In genomic region chr7:106056513-106057203, GRCh38 we compare ENCODE assay signal across 8 cellular contexts. TPM values are rescaled to one million over a fixed set of nuclear protein-coding genes. Genes with fewer than 3 reads are reported as not detected.
DNase-seq lines count a peak whose midpoint lies in the region; ATAC-seq and TF ChIP-seq lines count a peak whose summit lies in the region.

No MANE protein-coding gene starts in this region.

- no TSS peak for BruUV-seq in HCT116 (replicated peaks; lab: Mats Ljungman, UMichigan)

- no peak overlapping the region for H3K4me3 ChIP-seq in HCT116 (replicated peaks in 1 of 2; ENCODE audit: low read depth in 1 of 2, low read length in 2 of 2)
- H3K4me3 ChIP-seq in NB4 (ENCODE audit: low read depth, low read length): no peak overlapping the region
- no peak overlapping the region for H3K4me3 ChIP-seq in heart right ventricle
- no peak overlapping the region for H3K4me3 ChIP-seq in retinal pigment epithelial cell (ENCODE audit: low read length)

- no peaks in the 10 kb centered on the region for H4K20me1 ChIP-seq in HCT116 (ENCODE audit: insufficient read depth)

- H3K9ac ChIP-seq in HCT116 (ENCODE audit: low read length): no peak overlapping the region

- intact Hi-C loops in HCT116 (cut with micrococcal nuclease): loop anchor here (1.0 to 2.0 kb wide), 3 partner anchors 54 to 110 kb away; no protein-coding TSS in a partner anchor
- intact Hi-C loops in heart right ventricle (cut with DNase I): loop anchor here in 9 of 10 donors (1.0 to 10.0 kb wide), 3 partner anchors 96 to 418 kb away; no protein-coding TSS in a partner anchor

- no peak overlapping the region for H3K27ac ChIP-seq in HCT116 (ENCODE audit: low read depth, low read length)
- no peak overlapping the region for H3K27ac ChIP-seq in heart right ventricle

- CTCF ChIA-PET in GM10248 (lab: Yijun Ruan, JAX): interaction anchor here (0.7 to 7.8 kb wide), 22 partner anchors 10 to 587 kb away, joined by 3 to 163 read pairs (median 4); partner anchors contain the start of gene SYPL1
- CTCF ChIA-PET in HCT116 (lab: Charles Lee): interaction anchor here (0.7 to 1.9 kb wide), 4 partner anchors 48 to 1157 kb away, joined by 3 to 20 read pairs (median 3); no protein-coding TSS in a partner anchor

- H3K27me3 ChIP-seq in HCT116 (ENCODE audit: insufficient read depth, low read length) (no peaks in the 10 kb centered on the region), heart right ventricle (no peaks in the 10 kb centered on the region)

- peak overlapping the region; percentile 86 for H2AFZ ChIP-seq in HCT116 (ENCODE audit: low read depth, low read length, poor library complexity, severe bottlenecking)

- DNase-seq in GM10248 (ENCODE audit: extremely low spot score) (peak; percentile 82), HCT116 (ENCODE audit: low read depth, low spot score) (peak; percentile 57), NB4 (ENCODE audit: low read depth) (peak; percentile 82), SKM-1 treated with dmso at 0.1 percent for 144 hours (lab: John Stamatoyannopoulos, UW; ENCODE audit: unreplicated experiment) (peak; percentile 66), heart right ventricle (peak; percentile 65 to 76), retinal pigment epithelial cell (ENCODE audit: low read depth) (no peak)
- peak; percentile 24 for DNase-seq in activated naive CD8-positive, alpha-beta T cell treated with anti-CD3 and anti-CD28 coated beads, Interleukin-2, amount 50 U/mL, for 16 hours (ENCODE audit: low read depth, low spot score)

- H3K9me3 ChIP-seq in HCT116 (ENCODE audit: control insufficient read depth in 1 of 2, insufficient read depth in 1 of 2, low read depth in 1 of 2, low read length in 2 of 2) (no peaks in the 10 kb centered on the region), heart right ventricle (peaks cover 0 to under 1% (median 0%) of the 10 kb centered on the region in 11 donors)

- H3K36me3 ChIP-seq in HCT116 (ENCODE audit: control insufficient read depth in 1 of 2, insufficient read depth in 2 of 2, low read length in 2 of 2) (no peaks in the 10 kb centered on the region), heart right ventricle (no peaks in the 10 kb centered on the region)

- no peaks in the 10 kb centered on the region for H3K79me2 ChIP-seq in HCT116 (ENCODE audit: insufficient read depth, low read length)

- ATAC-seq in HCT116 (peak; percentile 99), heart right ventricle (peak; percentile 84 to 96 (median 91)), HG03457 (IDR thresholded peaks at IDR 0.05; ENCODE audit: unreplicated experiment) (no peak)

- TF ChIP-seq CTCF in GM10248 (IDR thresholded peaks at IDR 0.05; ENCODE audit: control extremely low read depth, extremely low read depth, low read depth, missing control alignments) (peak; percentile 94), HCT116 (IDR thresholded peaks at IDR 0.05 in 2 of 3, conservative IDR thresholded peaks at IDR 0.05 in 1 of 3; ENCODE audit: borderline replicate concordance in 1 of 3, insufficient read depth in 1 of 3, low read depth in 2 of 3, low read length in 2 of 3) (peak; percentile 78 to 91 (median 83)), NB4 (IDR thresholded peaks at IDR 0.05; ENCODE audit: low read depth, low read length) (peak; percentile 97), heart right ventricle (IDR thresholded peaks at IDR 0.05) (peak; percentile 78 to 93 (median 86)), retinal pigment epithelial cell (conservative IDR thresholded peaks at IDR 0.05; ENCODE audit: low read depth, low read length) (peak; percentile 94)

- H3K9me2 ChIP-seq in HCT116 (ENCODE audit: insufficient read depth): no peaks in the 10 kb centered on the region

- H3K4me1 ChIP-seq in HCT116 (ENCODE audit: control insufficient read depth in 1 of 2, insufficient read depth in 2 of 2, low read length in 2 of 2): peaks cover 0 to 5% of the 10 kb centered on the region in 2 experiments; a peak in 1 of 4 replicates
- peaks cover 0 to 22% (median 8%) of the 10 kb centered on the region in 9 donors for H3K4me1 ChIP-seq in heart right ventricle

- RAD21 ChIA-PET in HCT116 (lab: Charles Lee; ENCODE audit: low non-redundant PET in 1 of 2, low total read pairs in 2 of 2, uncharacterized antibody in 2 of 2, unreplicated experiment in 2 of 2): interaction anchor here (0.7 to 1.5 kb wide), 3 partner anchors 97 to 447 kb away, joined by 3 to 8 read pairs (median 7); no protein-coding TSS in a partner anchor

- peak overlapping the region; percentile 17; the same call in 1 of the 2 replicates for H3K4me2 ChIP-seq in HCT116 (ENCODE audit: low read length)

- TF ChIP-seq POLR2A in HCT116 (IDR thresholded peaks at IDR 0.05; ENCODE audit: borderline replicate concordance, extremely low read depth, insufficient read depth, insufficient read length) (no peak), NB4 (IDR thresholded peaks at IDR 0.05; ENCODE audit: extremely low read depth, insufficient read length) (no peak)

- peak; percentile 96 for TF ChIP-seq RAD21 in HCT116 (IDR thresholded peaks at IDR 0.05; ENCODE audit: low read depth)

- 47 to 52% methylated on average over 9 of the region's 9 CpGs for WGBS in heart right ventricle, 2 donors

- POLR2A ChIA-PET in GM10248 (lab: Yijun Ruan, JAX) (no interaction called here), HCT116 (lab: Charles Lee) (no interaction called here)

TF ChIP-seq in HCT116, 20 proteins besides CTCF, POLR2A, EP300 and RAD21:
- TF ChIP-seq ELF1 (IDR thresholded peaks at IDR 0.05; ENCODE audit: borderline replicate concordance, low read depth) (no peak), SRF (IDR thresholded peaks at IDR 0.05; ENCODE audit: low read depth) (no peak), EZH2phosphoT487 (IDR thresholded peaks at IDR 0.05; ENCODE audit: borderline replicate concordance) (no peak), CBX3 (IDR thresholded peaks at IDR 0.05; ENCODE audit: low read depth) (0 out of 2 replicates have a peak, but pooled peaks have one; percentile 24), TCF7L2 (IDR thresholded peaks at IDR 0.05; ENCODE audit: borderline replicate concordance, extremely low read depth, insufficient read depth, insufficient read length) (peak; percentile 22)
- TF ChIP-seq, protein P1, sequence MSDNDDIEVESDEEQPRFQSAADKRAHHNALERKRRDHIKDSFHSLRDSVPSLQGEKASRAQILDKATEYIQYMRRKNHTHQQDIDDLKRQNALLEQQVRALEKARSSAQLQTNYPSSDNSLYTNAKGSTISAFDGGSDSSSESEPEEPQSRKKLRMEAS (IDR thresholded peaks at IDR 0.05): peak; percentile 50; the same call in 1 of the 2 replicates

RNA-seq across cellular contexts. Expression of gene SYPL1, which starts 55.5 kb away (rescaled TPM):
- total RNA-seq in HCT116 (2021; ENCODE audit: unreplicated experiment): 78.0 TPM
- 37.8 and 46.5 TPM in 2 replicates for polyA plus RNA-seq in HCT116 (2012)
- 100 to 1,000 TPM in 1 of 10 donors, 10 to 100 TPM in 9; 63.9 to 121 (median 80.9) TPM for total RNA-seq in heart right ventricle
- 10 to 100 TPM; 58.5 to 59.9 TPM for polyA plus RNA-seq in heart right ventricle
